In the genomic region with DNA sequence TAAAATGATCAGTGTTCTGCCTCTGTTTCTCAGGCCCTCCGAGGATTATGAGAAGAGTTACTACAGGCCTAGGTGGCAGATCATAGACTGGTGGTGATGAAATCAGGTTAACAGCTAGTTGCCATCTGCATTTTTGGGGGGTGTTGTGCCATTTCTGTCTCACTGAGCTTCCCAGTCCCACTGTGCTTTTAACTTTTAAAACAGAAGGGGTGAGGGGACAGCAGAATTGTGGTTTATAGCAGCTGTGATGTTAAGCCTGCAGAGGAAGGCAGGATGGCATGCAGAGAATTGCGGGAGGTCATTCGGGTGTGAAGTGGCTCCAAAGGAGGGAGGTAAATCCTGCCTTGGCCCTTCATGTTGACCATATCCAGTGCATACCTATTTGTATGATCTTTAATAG, we compare ENCODE assay signal across 9 cellular contexts. TPM values are rescaled to one million over a fixed set of nuclear protein-coding genes. Genes with fewer than 3 reads are reported as not detected.
DNase-seq lines count a peak whose midpoint lies in the region; ATAC-seq and TF ChIP-seq lines count a peak whose summit lies in the region.
"Had no signal": no experiment of that assay in that cellular context is flagged by ENCODE, and none has a peak within 500 bp of the region (broad histone marks: within the 10 kb centered on the region; RNA-seq: fewer than 3 reads in every experiment).

No MANE protein-coding gene starts in this region.

- H3K4me1 Mint-ChIP-seq in activated naive CD4-positive, alpha-beta T cell treated with anti-CD3 and anti-CD28 coated beads, Interleukin-2, amount 10 ng/mL, durations not matched to agents 7 days and 5 days = peaks cover 74% of the 10 kb centered on the region
- peaks cover 69% of the 10 kb centered on the region for H3K4me1 Mint-ChIP-seq in WTC11
- peaks cover 75% of the 10 kb centered on the region for H3K4me1 Mint-ChIP-seq in stimulated activated naive CD8-positive, alpha-beta T cell treated with anti-CD3 and anti-CD28 coated beads, Interleukin-15, amount 100 ng/mL, for 72 hours

- H3K4me3 Mint-ChIP-seq in activated naive CD4-positive, alpha-beta T cell treated with anti-CD3 and anti-CD28 coated beads, Interleukin-2, amount 10 ng/mL, durations not matched to agents 7 days and 5 days = peak overlapping the region; percentile 22
- no peak overlapping the region for H3K4me3 Mint-ChIP-seq in WTC11
- peak overlapping the region; percentile 57 to 66 for H3K4me3 Mint-ChIP-seq in stimulated activated naive CD8-positive, alpha-beta T cell treated with anti-CD3 and anti-CD28 coated beads, Interleukin-15, amount 100 ng/mL, for 72 hours

- H3K36me3 Mint-ChIP-seq in activated naive CD4-positive, alpha-beta T cell treated with anti-CD3 and anti-CD28 coated beads, Interleukin-2, amount 10 ng/mL, durations not matched to agents 7 days and 5 days = peaks cover 63% of the 10 kb centered on the region
- H3K36me3 Mint-ChIP-seq in WTC11 = peaks cover 5% of the 10 kb centered on the region; the same call in 1 of the 2 replicates

- TF ChIP-seq CTCF in WTC11 (IDR thresholded peaks at IDR 0.05) = no peak

- H3K9me3 Mint-ChIP-seq in activated naive CD4-positive, alpha-beta T cell treated with anti-CD3 and anti-CD28 coated beads, Interleukin-2, amount 10 ng/mL, durations not matched to agents 7 days and 5 days = no peaks in the 10 kb centered on the region
- H3K9me3 Mint-ChIP-seq in WTC11 = no peaks in the 10 kb centered on the region
- H3K9me3 Mint-ChIP-seq in stimulated activated naive CD8-positive, alpha-beta T cell treated with anti-CD3 and anti-CD28 coated beads, Interleukin-15, amount 100 ng/mL, for 72 hours = no peaks in the 10 kb centered on the region

- ATAC-seq in WTC11 = peak; percentile 35
- ATAC-seq in stimulated activated naive CD8-positive, alpha-beta T cell treated with anti-CD3 and anti-CD28 coated beads, Interleukin-15, amount 100 ng/mL, for 72 hours = no peak
- ATAC-seq in HG02970 (IDR thresholded peaks at IDR 0.05; ENCODE audit: low FRiP score, unreplicated experiment) = no peak

- CTCF ChIA-PET in activated naive CD4-positive, alpha-beta T cell treated with anti-CD3 and anti-CD28 coated beads, Interleukin-2, amount 10 ng/mL, durations not matched to agents 7 days and 5 days (lab: Charles Lee) = interaction anchor here (1.7 kb wide), 1 partner anchor 81 kb away, joined by 8 read pairs; no protein-coding TSS in a partner anchor
- CTCF ChIA-PET in WTC11 (lab: Charles Lee) = interaction anchor here (0.6 kb wide), 1 partner anchor 558 kb away, joined by 3 read pairs; no protein-coding TSS in a partner anchor

- DNase-seq in activated naive CD4-positive, alpha-beta T cell treated with anti-CD3 and anti-CD28 coated beads, Interleukin-2, amount 10 ng/mL, durations not matched to agents 7 days and 5 days = no peak
- no peak for DNase-seq in activated naive CD4-positive, alpha-beta T cell treated with Interleukin-2 at 50 U/mL for 16 hours
- DNase-seq in WTC11 (ENCODE audit: low spot score) (no peak), iris pigment epithelial cell (ENCODE audit: low read depth) (peak; percentile 39), COR-L47 (lab: John Stamatoyannopoulos, UW) (no peak)
- DNase-seq in stimulated activated naive CD8-positive, alpha-beta T cell treated with anti-CD3 and anti-CD28 coated beads, Interleukin-15, amount 100 ng/mL, for 72 hours = no peak
- DNase-seq in activated effector memory CD4-positive, alpha-beta T cell treated with Interleukin-2 at 50 U/mL for 16 hours = no peak
- DNase-seq: stomach had no signal

- no peaks in the 10 kb centered on the region for H3K27me3 Mint-ChIP-seq in activated naive CD4-positive, alpha-beta T cell treated with anti-CD3 and anti-CD28 coated beads, Interleukin-2, amount 10 ng/mL, durations not matched to agents 7 days and 5 days
- H3K27me3 Mint-ChIP-seq in WTC11 (ENCODE audit: low read depth) = no peaks in the 10 kb centered on the region
- no peaks in the 10 kb centered on the region for H3K27me3 Mint-ChIP-seq in stimulated activated naive CD8-positive, alpha-beta T cell treated with anti-CD3 and anti-CD28 coated beads, Interleukin-15, amount 100 ng/mL, for 72 hours

- H3K27ac Mint-ChIP-seq in activated naive CD4-positive, alpha-beta T cell treated with anti-CD3 and anti-CD28 coated beads, Interleukin-2, amount 10 ng/mL, durations not matched to agents 7 days and 5 days = peak overlapping the region; percentile 45
- H3K27ac Mint-ChIP-seq in WTC11 = peak overlapping the region; percentile 96
- peak overlapping the region in 1 of 2 donors; percentile 27 for H3K27ac Mint-ChIP-seq in stimulated activated naive CD8-positive, alpha-beta T cell treated with anti-CD3 and anti-CD28 coated beads, Interleukin-15, amount 100 ng/mL, for 72 hours

- POLR2A ChIA-PET in WTC11 (lab: Charles Lee) = no interaction called here

TF ChIP-seq in WTC11, 78 proteins besides CTCF, POLR2A, EP300 and RAD21:
- TF ChIP-seq TCF7 (CRISPR knock-in tag; IDR thresholded peaks at IDR 0.05; ENCODE audit: low read depth) (no peak), ZNF232 (CRISPR knock-in tag; IDR thresholded peaks at IDR 0.05) (no peak), CBFB (CRISPR knock-in tag; IDR thresholded peaks at IDR 0.05; ENCODE audit: low read depth) (no peak), FOXJ3 (CRISPR knock-in tag; IDR thresholded peaks at IDR 0.05; ENCODE audit: borderline replicate concordance) (no peak), NR2C2 (CRISPR knock-in tag; IDR thresholded peaks at IDR 0.05) (no peak), ATF1 (CRISPR knock-in tag; IDR thresholded peaks at IDR 0.05) (no peak), GTF2I (CRISPR knock-in tag; conservative IDR thresholded peaks at IDR 0.05) (no peak)
- TF ChIP-seq, protein P1, sequence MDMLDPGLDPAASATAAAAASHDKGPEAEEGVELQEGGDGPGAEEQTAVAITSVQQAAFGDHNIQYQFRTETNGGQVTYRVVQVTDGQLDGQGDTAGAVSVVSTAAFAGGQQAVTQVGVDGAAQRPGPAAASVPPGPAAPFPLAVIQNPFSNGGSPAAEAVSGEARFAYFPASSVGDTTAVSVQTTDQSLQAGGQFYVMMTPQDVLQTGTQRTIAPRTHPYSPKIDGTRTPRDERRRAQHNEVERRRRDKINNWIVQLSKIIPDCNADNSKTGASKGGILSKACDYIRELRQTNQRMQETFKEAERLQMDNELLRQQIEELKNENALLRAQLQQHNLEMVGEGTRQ (CRISPR knock-in tag; IDR thresholded peaks at IDR 0.05) = no peak
- TF ChIP-seq, protein P2, sequence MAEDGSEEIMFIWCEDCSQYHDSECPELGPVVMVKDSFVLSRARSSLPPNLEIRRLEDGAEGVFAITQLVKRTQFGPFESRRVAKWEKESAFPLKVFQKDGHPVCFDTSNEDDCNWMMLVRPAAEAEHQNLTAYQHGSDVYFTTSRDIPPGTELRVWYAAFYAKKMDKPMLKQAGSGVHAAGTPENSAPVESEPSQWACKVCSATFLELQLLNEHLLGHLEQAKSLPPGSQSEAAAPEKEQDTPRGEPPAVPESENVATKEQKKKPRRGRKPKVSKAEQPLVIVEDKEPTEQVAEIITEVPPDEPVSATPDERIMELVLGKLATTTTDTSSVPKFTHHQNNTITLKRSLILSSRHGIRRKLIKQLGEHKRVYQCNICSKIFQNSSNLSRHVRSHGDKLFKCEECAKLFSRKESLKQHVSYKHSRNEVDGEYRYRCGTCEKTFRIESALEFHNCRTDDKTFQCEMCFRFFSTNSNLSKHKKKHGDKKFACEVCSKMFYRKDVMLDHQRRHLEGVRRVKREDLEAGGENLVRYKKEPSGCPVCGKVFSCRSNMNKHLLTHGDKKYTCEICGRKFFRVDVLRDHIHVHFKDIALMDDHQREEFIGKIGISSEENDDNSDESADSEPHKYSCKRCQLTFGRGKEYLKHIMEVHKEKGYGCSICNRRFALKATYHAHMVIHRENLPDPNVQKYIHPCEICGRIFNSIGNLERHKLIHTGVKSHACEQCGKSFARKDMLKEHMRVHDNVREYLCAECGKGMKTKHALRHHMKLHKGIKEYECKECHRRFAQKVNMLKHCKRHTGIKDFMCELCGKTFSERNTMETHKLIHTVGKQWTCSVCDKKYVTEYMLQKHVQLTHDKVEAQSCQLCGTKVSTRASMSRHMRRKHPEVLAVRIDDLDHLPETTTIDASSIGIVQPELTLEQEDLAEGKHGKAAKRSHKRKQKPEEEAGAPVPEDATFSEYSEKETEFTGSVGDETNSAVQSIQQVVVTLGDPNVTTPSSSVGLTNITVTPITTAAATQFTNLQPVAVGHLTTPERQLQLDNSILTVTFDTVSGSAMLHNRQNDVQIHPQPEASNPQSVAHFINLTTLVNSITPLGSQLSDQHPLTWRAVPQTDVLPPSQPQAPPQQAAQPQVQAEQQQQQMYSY (CRISPR knock-in tag; IDR thresholded peaks at IDR 0.05) = no peak
TF ChIP-seq in WTC11: peak in this region for 0.

RNA-seq across cellular contexts. Expression of a gene that starts 5.0 kb away (rescaled TPM):
- 35.6 to 38.9 TPM (median 36.9 TPM) in 3 replicates for total RNA-seq in WTC11 (2021)
